1 cellular context compared by ENCODE assay signal in genomic region chr1:11786168-11786567, GRCh38.
TF ChIP-seq lines count a peak whose summit lies in the region.

No MANE protein-coding gene starts in this region.

TF ChIP-seq in K562, 482 proteins besides CTCF, POLR2A, EP300 and RAD21 (continues in another document):
- TF ChIP-seq FOXJ3 (CRISPR knock-in tag; IDR thresholded peaks at IDR 0.05) (no peak), PATZ1 (CRISPR knock-in tag; IDR thresholded peaks at IDR 0.05; ENCODE audit: borderline replicate concordance) (no peak), SIRT6 (IDR thresholded peaks at IDR 0.05; ENCODE audit: low read depth, low read length) (no peak), PHB (CRISPR knock-in tag; IDR thresholded peaks at IDR 0.05) (0 out of 2 replicates have a peak, but pooled peaks have one; percentile 43), HMG20A (CRISPR knock-in tag; conservative IDR thresholded peaks at IDR 0.05) (no peak), ELF1 (tag; IDR thresholded peaks at IDR 0.05) (no peak), BRF1 (IDR thresholded peaks at IDR 0.05; ENCODE audit: borderline replicate concordance, extremely low read depth, insufficient read length) (no peak), MBD2 (IDR thresholded peaks at IDR 0.05; ENCODE audit: borderline replicate concordance, low read depth) (no peak), TSHZ1 (CRISPR knock-in tag; IDR thresholded peaks at IDR 0.05) (no peak), SMARCB1 (IDR thresholded peaks at IDR 0.05; ENCODE audit: insufficient read length, low read depth) (no peak), SNAPC5 (CRISPR knock-in tag; IDR thresholded peaks at IDR 0.05) (no peak), ZNF764 (CRISPR knock-in tag; IDR thresholded peaks at IDR 0.05; ENCODE audit: low read depth) (no peak), ZNF707 (CRISPR knock-in tag; conservative IDR thresholded peaks at IDR 0.05) (no peak), NFATC3 (IDR thresholded peaks at IDR 0.05) (no peak), CHCHD3 (CRISPR knock-in tag; IDR thresholded peaks at IDR 0.05) (peak; percentile 42; the same call in 1 of the 2 replicates), RAD51 (IDR thresholded peaks at IDR 0.05; ENCODE audit: borderline replicate concordance, low read depth) (no peak), ARID3B (CRISPR knock-in tag; IDR thresholded peaks at IDR 0.05; ENCODE audit: borderline replicate concordance) (no peak), ZNF280A (IDR thresholded peaks at IDR 0.05; ENCODE audit: low read depth, partially characterized antibody) (no peak), CGGBP1 (CRISPR knock-in tag; IDR thresholded peaks at IDR 0.05) (no peak), ZNF165 (CRISPR knock-in tag; IDR thresholded peaks at IDR 0.05; ENCODE audit: borderline replicate concordance) (no peak), RBFOX2 (IDR thresholded peaks at IDR 0.05; ENCODE audit: low read depth, low read length) (no peak), RBM25 (IDR thresholded peaks at IDR 0.05; ENCODE audit: low read depth, low read length, severe bottlenecking) (no peak), MCM7 (IDR thresholded peaks at IDR 0.05) (no peak), ETV1 (tag; conservative IDR thresholded peaks at IDR 0.05; ENCODE audit: low read depth) (no peak), HNRNPL (IDR thresholded peaks at IDR 0.05; ENCODE audit: low read depth, low read length) (no peak), ZBTB5 (IDR thresholded peaks at IDR 0.05) (no peak), SRSF1 (IDR thresholded peaks at IDR 0.05; ENCODE audit: low read depth, low read length) (no peak), ZKSCAN8 (CRISPR knock-in tag; IDR thresholded peaks at IDR 0.05) (no peak), NELFE (IDR thresholded peaks at IDR 0.05; ENCODE audit: insufficient read depth, insufficient read length) (no peak), DMBX1 (CRISPR knock-in tag; IDR thresholded peaks at IDR 0.05; ENCODE audit: borderline replicate concordance) (no peak), HINFP (tag; conservative IDR thresholded peaks at IDR 0.05; ENCODE audit: low read depth) (no peak), SLC30A9 (CRISPR knock-in tag; IDR thresholded peaks at IDR 0.05) (no peak), ESRRA (IDR thresholded peaks at IDR 0.05; ENCODE audit: borderline replicate concordance, low read depth) (peak; percentile 64), MLLT1 (IDR thresholded peaks at IDR 0.05) (no peak; a peak in 1 of 4 replicates), CREM (IDR thresholded peaks at IDR 0.05; ENCODE audit: low read depth) (peak; percentile 19; the same call in 1 of the 2 replicates), SMARCA4 (IDR thresholded peaks at IDR 0.05) (peak; percentile 36; the same call in 1 of the 2 replicates), ZNF561 (CRISPR knock-in tag; conservative IDR thresholded peaks at IDR 0.05) (no peak; the same call in 1 of the 2 replicates), ARID3A (IDR thresholded peaks at IDR 0.05; ENCODE audit: borderline replicate concordance, low read depth, low read length) (no peak), POLR2H (tag; IDR thresholded peaks at IDR 0.05; ENCODE audit: low read depth) (peak; percentile 58; the same call in 1 of the 2 replicates), FOXK1 (CRISPR knock-in tag; IDR thresholded peaks at IDR 0.05; ENCODE audit: borderline replicate concordance) (no peak), RNF219 (CRISPR knock-in tag; IDR thresholded peaks at IDR 0.05) (no peak), VEZF1 (CRISPR knock-in tag; IDR thresholded peaks at IDR 0.05) (0 out of 2 replicates have a peak, but pooled peaks have one; percentile 20), ZFP30 (CRISPR knock-in tag; IDR thresholded peaks at IDR 0.05; ENCODE audit: borderline replicate concordance) (no peak)
